Comparison of ENCODE assay signal across 24 cellular contexts in the genomic region with DNA sequence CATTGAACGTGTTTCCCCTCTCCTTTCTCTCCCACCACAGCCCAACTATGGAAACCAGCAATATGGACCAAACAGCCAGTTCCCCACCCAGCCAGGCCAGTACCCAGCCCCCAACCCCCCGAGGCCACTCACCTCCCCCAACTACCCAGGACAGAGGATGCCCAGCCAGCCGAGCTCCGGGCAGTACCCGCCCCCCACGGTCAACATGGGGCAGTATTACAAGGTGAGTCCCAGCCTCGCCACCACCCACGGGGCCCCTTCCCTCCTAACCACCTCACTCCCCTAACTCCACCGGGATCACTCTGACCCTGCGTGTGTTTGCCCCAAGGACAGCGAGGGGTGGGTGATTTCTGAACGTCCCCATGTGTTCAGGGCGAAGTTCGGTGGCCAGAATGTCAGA.
"Had no signal": no experiment of that assay in that cellular context is flagged by ENCODE, and none has a peak within 500 bp of the region (broad histone marks: within the 10 kb centered on the region; RNA-seq: fewer than 3 reads in every experiment).

No MANE protein-coding gene starts in this region.

- H3K4me3 Mint-ChIP-seq: activated naive CD4-positive, alpha-beta T cell treated with anti-CD3 and anti-CD28 coated beads for 36 hours; activated naive CD8-positive, alpha-beta T cell treated with anti-CD3 and anti-CD28 coated beads, Interleukin-2, amount 10 ng/mL, durations not matched to agents 7 days and 5 days; immature natural killer cell; naive thymus-derived CD8-positive, alpha-beta T cell; neural progenitor cell; T-helper 17 cell had no signal

- H3K36me3 ChIP-seq: neural progenitor cell, ovary had no signal

- H3K27ac ChIP-seq: foreskin keratinocyte, neural progenitor cell, ovary, prostate gland, testis had no signal

- H3K27ac Mint-ChIP-seq: activated naive CD4-positive, alpha-beta T cell treated with anti-CD3 and anti-CD28 coated beads for 36 hours; neural progenitor cell; T-helper 17 cell had no signal

- H3K27me3 Mint-ChIP-seq: activated naive CD8-positive, alpha-beta T cell treated with anti-CD3 and anti-CD28 coated beads, Interleukin-2, amount 10 ng/mL, durations not matched to agents 7 days and 5 days; naive thymus-derived CD8-positive, alpha-beta T cell; T-helper 17 cell had no signal

- H3K4me1 ChIP-seq: neural progenitor cell, prostate gland, testis had no signal

- H3K9me3 Mint-ChIP-seq: activated naive CD4-positive, alpha-beta T cell treated with anti-CD3 and anti-CD28 coated beads for 36 hours; activated naive CD8-positive, alpha-beta T cell treated with anti-CD3 and anti-CD28 coated beads, Interleukin-2, amount 10 ng/mL, durations not matched to agents 7 days and 5 days; immature natural killer cell; naive thymus-derived CD8-positive, alpha-beta T cell; neural progenitor cell had no signal

- DNase-seq: activated CD4-positive, alpha-beta T cell treated with anti-CD3 and anti-CD28 coated beads for 4 hours; activated CD4-positive, alpha-beta T cell treated with anti-CD3 and anti-CD28 coated beads, Interleukin-2, amount 50 U/mL, for 48 hours; activated CD4-positive, CD25-positive, alpha-beta regulatory T cell; activated CD8-positive, alpha-beta memory T cell treated with anti-CD3 and anti-CD28 coated beads, Interleukin-2, amount 50 U/mL, for 48 hours; activated effector memory CD4-positive, alpha-beta T cell treated with Interleukin-2 at 50 U/mL for 16 hours; activated naive CD4-positive, alpha-beta T cell treated with anti-CD3 and anti-CD28 coated beads for 36 hours; activated naive CD8-positive, alpha-beta T cell treated with anti-CD3 and anti-CD28 coated beads, Interleukin-2, amount 10 ng/mL, durations not matched to agents 7 days and 5 days; activated T-cell treated with anti-CD3 and anti-CD28 coated beads, Interleukin-2, amount 50 U/mL, for 48 hours; effector CD4-positive, alpha-beta T cell; erythroblast; foreskin keratinocyte; immature natural killer cell; naive thymus-derived CD8-positive, alpha-beta T cell; ovary; stimulated activated CD4-positive, alpha-beta T cell treated with anti-CD3 and anti-CD28 coated beads, Interleukin-1b, Interleukin-23, amount 100 ng/mL, for 48 hours; stimulated activated naive CD4-positive, alpha-beta T cell; SW 1271; T-helper 17 cell; testis had no signal

- H3K9me3 ChIP-seq: left lung, ovary, prostate gland, testis, upper lobe of left lung had no signal

- H3K4me3 ChIP-seq: left lung, lung, neural progenitor cell, ovary, prostate gland, testis, upper lobe of left lung had no signal

- H3K4me1 Mint-ChIP-seq: neural progenitor cell had no signal

- ATAC-seq: foreskin keratinocyte; left lung; naive thymus-derived CD8-positive, alpha-beta T cell; T-helper 17 cell had no signal

- H3K27me3 ChIP-seq: foreskin keratinocyte, left lung, neural progenitor cell, ovary, testis, upper lobe of left lung had no signal
